ENCODE assay signal across 10 cellular contexts in the genomic region with DNA sequence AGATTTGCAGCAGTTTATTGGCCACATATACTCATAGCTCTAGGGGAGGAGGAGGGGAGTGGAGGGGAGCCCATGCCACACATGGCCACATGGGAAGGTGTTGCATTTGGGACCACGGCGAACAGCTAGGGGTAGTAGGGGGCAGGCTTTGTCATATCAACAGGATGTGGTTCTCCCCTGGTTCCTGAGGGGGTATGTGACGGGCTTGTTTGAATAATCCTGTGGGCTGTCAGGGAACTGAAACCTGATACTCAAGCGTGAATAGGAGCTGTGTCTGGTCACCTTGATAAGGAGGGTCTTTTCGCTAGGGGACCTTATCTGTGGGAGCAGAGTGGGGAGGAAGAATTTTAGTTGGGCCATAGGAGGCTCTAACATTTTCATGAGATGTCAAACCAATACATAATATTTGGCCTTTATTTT.
DNase-seq lines count a peak whose midpoint lies in the region; ATAC-seq and TF ChIP-seq lines count a peak whose summit lies in the region.
"Had no signal": no experiment of that assay in that cellular context is flagged by ENCODE, and none has a peak within 500 bp of the region (broad histone marks: within the 10 kb centered on the region; RNA-seq: fewer than 3 reads in every experiment).

No MANE protein-coding gene starts in this region.

- no peaks in the 10 kb centered on the region for H3K36me3 ChIP-seq in Karpas-422 (ENCODE audit: insufficient read depth, low read length)
- no peaks in the 10 kb centered on the region for H3K36me3 ChIP-seq in hepatocyte (replicated peaks; ENCODE audit: insufficient read depth, low read depth)
- H3K36me3 ChIP-seq in effector memory CD4-positive, alpha-beta T cell (ENCODE audit: control insufficient read depth, insufficient read depth, low read length) = no peaks in the 10 kb centered on the region
- H3K36me3 ChIP-seq: SJSA1 had no signal

- WGBS in hepatocyte (ENCODE audit: low lambda C conversion rate, missing lambda C conversion rate) = 7% methylated on average over 5 of the region's 5 CpGs

- H3K9me2 ChIP-seq in Karpas-422 (replicated peaks; ENCODE audit: insufficient read depth, low read length) (no peaks in the 10 kb centered on the region), hepatocyte (replicated peaks; ENCODE audit: insufficient read depth) (no peaks in the 10 kb centered on the region)

- TF ChIP-seq CTCF in hepatocyte (IDR thresholded peaks at IDR 0.05; ENCODE audit: poor library complexity) = no peak

- peaks cover 21% of the 10 kb centered on the region for H3K4me1 ChIP-seq in Karpas-422 (ENCODE audit: low read length)
- H3K4me1 ChIP-seq in hepatocyte (ENCODE audit: insufficient read depth) = no peaks in the 10 kb centered on the region
- H3K4me1 ChIP-seq in effector memory CD4-positive, alpha-beta T cell (ENCODE audit: control insufficient read depth, insufficient read depth, low read length, poor library complexity, severe bottlenecking) = no peaks in the 10 kb centered on the region
- H3K4me1 ChIP-seq: SJSA1 had no signal

- no peak overlapping the region for H3K9ac ChIP-seq in Karpas-422 (ENCODE audit: low read length)
- H3K9ac ChIP-seq: KMS-11 had no signal

- H4K20me1 ChIP-seq in Karpas-422 (ENCODE audit: insufficient read depth, low read depth, low read length) (no peaks in the 10 kb centered on the region), hepatocyte (ENCODE audit: insufficient read depth, poor library complexity, severe bottlenecking) (no peaks in the 10 kb centered on the region)

- peak; percentile 59 for DNase-seq in Karpas-422
- peak; percentile 48 for DNase-seq in iPS-NIHi11 (ENCODE audit: low spot score)
- DNase-seq in hepatocyte (ENCODE audit: low spot score) = no peak
- DNase-seq in 8988T = no peak
- no peak for DNase-seq in HK-2 (ENCODE audit: unreplicated experiment)
- DNase-seq in effector memory CD4-positive, alpha-beta T cell = no peak

- H3K9me3 ChIP-seq in Karpas-422 (ENCODE audit: low read length) (no peaks in the 10 kb centered on the region), hepatocyte (ENCODE audit: low read depth) (no peaks in the 10 kb centered on the region)
- no peaks in the 10 kb centered on the region for H3K9me3 ChIP-seq in effector memory CD4-positive, alpha-beta T cell (ENCODE audit: control insufficient read depth, low read length)
- H3K9me3 ChIP-seq: SJSA1 had no signal

- H3K27ac ChIP-seq in Karpas-422 (ENCODE audit: low read length) (no peak overlapping the region), hepatocyte (no peak overlapping the region)
- no peak overlapping the region for H3K27ac ChIP-seq in effector memory CD4-positive, alpha-beta T cell (ENCODE audit: insufficient read depth, low read length, poor library complexity, severe bottlenecking)
- H3K27ac ChIP-seq: KMS-11, SJSA1 had no signal

- ATAC-seq in GM18907 (IDR thresholded peaks at IDR 0.05; ENCODE audit: unreplicated experiment) (peak; percentile 96), HG02588 (IDR thresholded peaks at IDR 0.05; ENCODE audit: unreplicated experiment) (peak; percentile 48)

- no peak overlapping the region for H2AFZ ChIP-seq in Karpas-422 (ENCODE audit: low read length)
- H2AFZ ChIP-seq in hepatocyte = no peak overlapping the region

- H3K4me3 ChIP-seq in Karpas-422 (ENCODE audit: low read length) (peak overlapping the region; percentile 23; the same call in 1 of the 2 replicates), hepatocyte (no peak overlapping the region)
- no peak overlapping the region for H3K4me3 ChIP-seq in effector memory CD4-positive, alpha-beta T cell (ENCODE audit: insufficient read depth, low read depth, low read length, poor library complexity, severe bottlenecking)
- H3K4me3 ChIP-seq: SJSA1 had no signal

- H3K27me3 ChIP-seq in Karpas-422 (ENCODE audit: low read length) (no peaks in the 10 kb centered on the region), hepatocyte (no peaks in the 10 kb centered on the region)
- no peaks in the 10 kb centered on the region for H3K27me3 ChIP-seq in effector memory CD4-positive, alpha-beta T cell (replicated peaks; ENCODE audit: control insufficient read depth, insufficient read depth, low read length, poor library complexity, severe bottlenecking)

- H3K79me2 ChIP-seq in Karpas-422 (ENCODE audit: low read length) (no peaks in the 10 kb centered on the region), hepatocyte (no peaks in the 10 kb centered on the region)

- H3K4me2 ChIP-seq in Karpas-422 (ENCODE audit: low read depth, low read length, poor library complexity, severe bottlenecking) (peak overlapping the region; percentile 59), hepatocyte (no peak overlapping the region)
- H3K4me2 ChIP-seq: KMS-11 had no signal

Comparison
In these comparisons a context has a peak if more than half of its experiments do, and no peak if none do; other contexts are left out.
1. DNase-seq: peak in Karpas-422 (single experiment) and iPS-NIHi11 (single experiment); none in hepatocyte (single experiment), 8988T (single experiment), HK-2 (single experiment) and effector memory CD4-positive, alpha-beta T cell (0 of 3).